Comparison of ENCODE assay signal across 8 cellular contexts in genomic region chr10:78028438-78029293, GRCh38. TPM values are rescaled to one million over a fixed set of nuclear protein-coding genes. Genes with fewer than 3 reads are reported as not detected.
DNase-seq lines count a peak whose midpoint lies in the region; ATAC-seq and TF ChIP-seq lines count a peak whose summit lies in the region.

No MANE protein-coding gene starts in this region.

- intact Hi-C loops in heart left ventricle (cut with DNase I), result loop anchor here in 2 of 10 donors (5.0 to 10.0 kb wide), 2 partner anchors 181 to 184 kb away; no protein-coding TSS in a partner anchor
- intact Hi-C loops in prostate gland (cut with DNase I), result loop anchor here (1.0 kb wide), 1 partner anchor 182 kb away; no protein-coding TSS in a partner anchor

- ATAC-seq in HG03159 (IDR thresholded peaks at IDR 0.05; ENCODE audit: unreplicated experiment), result peak; percentile 3
- peak; percentile 6 to 19 (median 10) for ATAC-seq in heart left ventricle

- H3K4me1 ChIP-seq in heart left ventricle (peaks cover 0 to 27% (median 15%) of the 10 kb centered on the region in 12 donors), prostate gland (replicated peaks) (peaks cover 5% of the 10 kb centered on the region)

- H3K4me3 ChIP-seq in heart left ventricle (peak overlapping the region; percentile 59 to 99 (median 88)), prostate gland (peak overlapping the region; percentile 97)

- H3K27ac ChIP-seq in heart left ventricle (peak overlapping the region in 11 of 12 donors; percentile 69 to 90 (median 83)), prostate gland (peak overlapping the region; percentile 46 to 82)

- H3K9me3 ChIP-seq in heart left ventricle (no peaks in the 10 kb centered on the region), prostate gland (no peaks in the 10 kb centered on the region)

- H3K27me3 ChIP-seq in heart left ventricle, result no peaks in the 10 kb centered on the region
- H3K27me3 ChIP-seq in prostate gland (replicated peaks; ENCODE audit: insufficient read depth), result no peaks in the 10 kb centered on the region

- 38 to 42% (median 38%) methylated on average over 36 of the region's 36 CpGs for WGBS in heart left ventricle, 4 donors
- WGBS in prostate gland, result 33% methylated on average over 36 of the region's 36 CpGs

- H3K36me3 ChIP-seq in heart left ventricle, result peaks cover 0 to 31% (median 24%) of the 10 kb centered on the region in 9 donors
- no peaks in the 10 kb centered on the region for H3K36me3 ChIP-seq in prostate gland

- no peak for TF ChIP-seq POLR2A in heart left ventricle (IDR thresholded peaks at IDR 0.05)
- TF ChIP-seq POLR2A in prostate gland (IDR thresholded peaks at IDR 0.05), result no peak

- TF ChIP-seq CTCF in heart left ventricle (IDR thresholded peaks at IDR 0.05), result no peak
- no peak for TF ChIP-seq CTCF in prostate gland (IDR thresholded peaks at IDR 0.05)

- DNase-seq in NCI-H748 (lab: John Stamatoyannopoulos, UW; ENCODE audit: unreplicated experiment), result peak; percentile 16
- no peak for DNase-seq in NCI-H748 treated with DMSO at 0.1 percent for 48 hours (lab: John Stamatoyannopoulos, UW)
- DNase-seq in activated naive CD4-positive, alpha-beta T cell treated with Interleukin-2 at 50 U/mL for 16 hours, result peak; percentile 29
- no peak for DNase-seq in heart left ventricle
- DNase-seq in prostate gland (ENCODE audit: low spot score), result no peak
- DNase-seq in NCI-H1694 (lab: John Stamatoyannopoulos, UW), result no peak
- DNase-seq in NCI-H1417 (lab: John Stamatoyannopoulos, UW), result no peak

RNA-seq across cellular contexts. Expression of gene POLR3A, which starts 0.6 kb away (rescaled TPM):
- total RNA-seq in heart left ventricle (10 to 100 TPM in 3 of 9 donors, 1 to 10 TPM in 6; 7.9 to 12.9 (median 9.6) TPM), prostate gland (10 to 100 TPM; 17.5 to 18.7 TPM)
- 1 to 10 TPM; 3.8 to 8.4 TPM for polyA plus RNA-seq in heart left ventricle

RNA-seq across cellular contexts. Expression of gene RPS24, which starts 5.0 kb away (rescaled TPM):
- total RNA-seq in heart left ventricle (1,000 to 10,000 TPM in 2 of 9 donors, 100 to 1,000 TPM in 7; 683 to 1,164 (median 896) TPM), prostate gland (1,000 to 10,000 TPM; 1,826 to 2,580 TPM)
- 1,000 to 10,000 TPM; 3,016 to 3,748 TPM for polyA plus RNA-seq in heart left ventricle

Comparison
In these comparisons a context has a peak if more than half of its experiments do, and no peak if none do; other contexts are left out.
1. DNase-seq: peak in NCI-H748 (single experiment) and activated naive CD4-positive, alpha-beta T cell treated with Interleukin-2 at 50 U/mL for 16 hours (single experiment); none in NCI-H748 treated with DMSO at 0.1 percent for 48 hours (single experiment), heart left ventricle (0 of 5), prostate gland (single experiment), NCI-H1694 (single experiment) and NCI-H1417 (0 of 3).